ENCODE assay signal across 8 cellular contexts in the genomic region with DNA sequence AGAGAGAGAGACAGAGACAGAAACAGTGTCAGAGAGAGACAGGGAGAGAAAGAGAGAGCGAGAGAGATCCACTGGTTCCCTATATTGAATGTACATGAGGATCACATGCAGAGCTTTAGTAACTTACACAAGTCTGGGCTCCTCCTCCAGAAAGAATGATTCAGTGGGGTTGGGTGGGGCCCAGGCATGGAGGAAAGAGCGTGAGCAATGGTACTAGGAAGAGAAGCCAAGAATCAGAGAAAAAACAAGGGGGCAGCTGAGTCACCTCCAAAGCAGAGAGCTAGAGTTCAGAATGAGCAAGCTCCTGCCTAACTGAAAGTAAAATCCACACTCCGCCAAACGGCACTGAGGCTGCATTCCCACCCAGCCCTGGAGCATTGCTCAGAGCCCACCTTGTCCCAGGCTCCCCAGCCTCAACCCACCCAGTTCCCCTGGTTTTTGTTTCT.
A peak's percentile ranks its signal among the peaks of the same experiment; 100 is the strongest.
DNase-seq lines count a peak whose midpoint lies in the region; ATAC-seq lines count a peak whose summit lies in the region.

No MANE protein-coding gene starts in this region.

- H3K27me3 ChIP-seq in SJSA1 (replicated peaks) = no peaks in the 10 kb centered on the region

- DNase-seq in HCEC 1CT (peak; percentile 98), SJSA1 (ENCODE audit: low read depth in 1 of 2, low spot score in 2 of 2) (peak; percentile 87 to 89), fibroblast of the conjunctiva (ENCODE audit: low read depth) (peak; percentile 95), sciatic nerve (ENCODE audit: low spot score) (no peak), NCI-H146 treated with DMSO at 0.1 percent for 48 hours (lab: John Stamatoyannopoulos, UW; ENCODE audit: unreplicated experiment) (no peak), NCI-H2196 (lab: John Stamatoyannopoulos, UW; ENCODE audit: unreplicated experiment) (no peak)
- no peak for DNase-seq in effector CD8-positive, alpha-beta T cell (lab: John Stamatoyannopoulos, UW)

- H3K4me1 ChIP-seq in SJSA1 (replicated peaks) = peaks cover 23% of the 10 kb centered on the region

- H3K9me3 ChIP-seq in SJSA1 (replicated peaks) = no peaks in the 10 kb centered on the region

- intact Hi-C loops in sciatic nerve (cut with DNase I) = no loop called here

- H3K36me3 ChIP-seq in SJSA1 = no peaks in the 10 kb centered on the region

- peak overlapping the region; percentile 31 for H3K4me3 ChIP-seq in SJSA1

- peak overlapping the region; percentile 90 for H3K27ac ChIP-seq in SJSA1

- ATAC-seq in sciatic nerve (peak; percentile 94), HG03521 (IDR thresholded peaks at IDR 0.05; ENCODE audit: unreplicated experiment) (no peak)

Comparison
In these comparisons a context has a peak if more than half of its experiments do, and no peak if none do; other contexts are left out.
1. DNase-seq: peak in HCEC 1CT (single experiment), SJSA1 (2 of 2) and fibroblast of the conjunctiva (single experiment); none in sciatic nerve (single experiment), NCI-H146 treated with DMSO at 0.1 percent for 48 hours (single experiment), NCI-H2196 (single experiment) and effector CD8-positive, alpha-beta T cell (single experiment).